1 cellular context compared by ENCODE assay signal in the genomic region with DNA sequence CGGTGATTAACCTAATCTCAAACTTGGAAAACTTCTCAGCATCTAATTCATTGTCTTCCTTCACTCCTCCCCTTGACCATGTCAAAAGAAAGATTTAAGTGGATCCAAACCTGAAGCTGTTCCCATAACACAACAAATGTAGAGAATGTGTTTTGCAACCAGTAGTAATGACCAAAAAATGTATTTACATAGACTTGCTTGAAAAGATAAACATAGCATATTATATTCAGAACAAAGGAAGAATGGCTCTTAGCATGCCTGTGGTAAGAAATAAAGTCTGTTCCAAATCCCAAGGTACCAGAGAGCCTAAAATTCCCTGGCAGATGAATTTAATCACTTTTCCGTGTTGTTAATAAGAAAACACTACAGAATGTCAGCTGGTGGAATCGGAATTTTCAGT.
TF ChIP-seq lines count a peak whose summit lies in the region.

No MANE protein-coding gene starts in this region.

TF ChIP-seq in WTC11, 78 proteins besides CTCF, POLR2A, EP300 and RAD21 (continued from another document):
- TF ChIP-seq, protein P1, sequence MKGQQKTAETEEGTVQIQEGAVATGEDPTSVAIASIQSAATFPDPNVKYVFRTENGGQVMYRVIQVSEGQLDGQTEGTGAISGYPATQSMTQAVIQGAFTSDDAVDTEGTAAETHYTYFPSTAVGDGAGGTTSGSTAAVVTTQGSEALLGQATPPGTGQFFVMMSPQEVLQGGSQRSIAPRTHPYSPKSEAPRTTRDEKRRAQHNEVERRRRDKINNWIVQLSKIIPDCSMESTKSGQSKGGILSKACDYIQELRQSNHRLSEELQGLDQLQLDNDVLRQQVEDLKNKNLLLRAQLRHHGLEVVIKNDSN (CRISPR knock-in tag; IDR thresholded peaks at IDR 0.05) = no peak
- no peak for TF ChIP-seq ZNF121 (CRISPR knock-in tag; IDR thresholded peaks at IDR 0.05)
- TF ChIP-seq, protein P2, sequence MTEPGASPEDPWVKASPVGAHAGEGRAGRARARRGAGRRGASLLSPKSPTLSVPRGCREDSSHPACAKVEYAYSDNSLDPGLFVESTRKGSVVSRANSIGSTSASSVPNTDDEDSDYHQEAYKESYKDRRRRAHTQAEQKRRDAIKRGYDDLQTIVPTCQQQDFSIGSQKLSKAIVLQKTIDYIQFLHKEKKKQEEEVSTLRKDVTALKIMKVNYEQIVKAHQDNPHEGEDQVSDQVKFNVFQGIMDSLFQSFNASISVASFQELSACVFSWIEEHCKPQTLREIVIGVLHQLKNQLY (CRISPR knock-in tag; IDR thresholded peaks at IDR 0.05) = no peak
- no peak for TF ChIP-seq ZBTB21 (CRISPR knock-in tag; IDR thresholded peaks at IDR 0.05; ENCODE audit: borderline replicate concordance)
- no peak for TF ChIP-seq ZNF317 (CRISPR knock-in tag; IDR thresholded peaks at IDR 0.05; ENCODE audit: borderline replicate concordance, low read depth)
- no peak for TF ChIP-seq NR3C1 (CRISPR knock-in tag; conservative IDR thresholded peaks at IDR 0.05; ENCODE audit: low read depth)
